1 cellular context compared by ENCODE assay signal in the genomic region with DNA sequence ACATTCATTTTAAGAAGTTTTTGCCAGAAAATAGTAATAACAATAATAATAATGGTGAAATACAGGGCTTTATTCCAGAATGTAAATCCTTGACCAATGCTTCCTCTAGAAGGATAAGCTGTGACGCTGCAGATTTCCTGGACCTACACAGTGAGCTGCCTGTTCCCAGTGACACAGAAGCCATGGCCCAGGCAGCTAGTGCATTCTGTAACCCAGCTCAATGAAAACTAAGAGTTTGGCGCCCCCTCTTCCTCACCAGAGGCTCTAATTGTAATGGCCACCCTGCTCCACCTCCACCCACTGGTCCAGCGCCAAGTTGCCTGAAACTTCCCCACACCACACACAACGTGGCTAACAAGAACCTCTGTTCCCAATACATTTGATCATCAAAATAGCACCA.
TF ChIP-seq lines count a peak whose summit lies in the region.

No MANE protein-coding gene starts in this region.

TF ChIP-seq in GM12878, 131 proteins besides CTCF, POLR2A, EP300 and RAD21:
- TF ChIP-seq, protein P1, sequence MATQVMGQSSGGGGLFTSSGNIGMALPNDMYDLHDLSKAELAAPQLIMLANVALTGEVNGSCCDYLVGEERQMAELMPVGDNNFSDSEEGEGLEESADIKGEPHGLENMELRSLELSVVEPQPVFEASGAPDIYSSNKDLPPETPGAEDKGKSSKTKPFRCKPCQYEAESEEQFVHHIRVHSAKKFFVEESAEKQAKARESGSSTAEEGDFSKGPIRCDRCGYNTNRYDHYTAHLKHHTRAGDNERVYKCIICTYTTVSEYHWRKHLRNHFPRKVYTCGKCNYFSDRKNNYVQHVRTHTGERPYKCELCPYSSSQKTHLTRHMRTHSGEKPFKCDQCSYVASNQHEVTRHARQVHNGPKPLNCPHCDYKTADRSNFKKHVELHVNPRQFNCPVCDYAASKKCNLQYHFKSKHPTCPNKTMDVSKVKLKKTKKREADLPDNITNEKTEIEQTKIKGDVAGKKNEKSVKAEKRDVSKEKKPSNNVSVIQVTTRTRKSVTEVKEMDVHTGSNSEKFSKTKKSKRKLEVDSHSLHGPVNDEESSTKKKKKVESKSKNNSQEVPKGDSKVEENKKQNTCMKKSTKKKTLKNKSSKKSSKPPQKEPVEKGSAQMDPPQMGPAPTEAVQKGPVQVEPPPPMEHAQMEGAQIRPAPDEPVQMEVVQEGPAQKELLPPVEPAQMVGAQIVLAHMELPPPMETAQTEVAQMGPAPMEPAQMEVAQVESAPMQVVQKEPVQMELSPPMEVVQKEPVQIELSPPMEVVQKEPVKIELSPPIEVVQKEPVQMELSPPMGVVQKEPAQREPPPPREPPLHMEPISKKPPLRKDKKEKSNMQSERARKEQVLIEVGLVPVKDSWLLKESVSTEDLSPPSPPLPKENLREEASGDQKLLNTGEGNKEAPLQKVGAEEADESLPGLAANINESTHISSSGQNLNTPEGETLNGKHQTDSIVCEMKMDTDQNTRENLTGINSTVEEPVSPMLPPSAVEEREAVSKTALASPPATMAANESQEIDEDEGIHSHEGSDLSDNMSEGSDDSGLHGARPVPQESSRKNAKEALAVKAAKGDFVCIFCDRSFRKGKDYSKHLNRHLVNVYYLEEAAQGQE (IDR thresholded peaks at IDR 0.05; ENCODE audit: low read depth, low read length), result peak; percentile 44; the same call in 1 of the 2 replicates
- TF ChIP-seq TARDBP (IDR thresholded peaks at IDR 0.05; ENCODE audit: borderline replicate concordance), result no peak
- no peak for TF ChIP-seq SMAD1 (IDR thresholded peaks at IDR 0.05; ENCODE audit: low read depth, partially characterized antibody)
- no peak for TF ChIP-seq ESRRA (IDR thresholded peaks at IDR 0.05; ENCODE audit: low read length)
- no peak for TF ChIP-seq CHD4 (IDR thresholded peaks at IDR 0.05)
- TF ChIP-seq RBBP5 (conservative IDR thresholded peaks at IDR 0.05), result no peak
- TF ChIP-seq, protein P2, sequence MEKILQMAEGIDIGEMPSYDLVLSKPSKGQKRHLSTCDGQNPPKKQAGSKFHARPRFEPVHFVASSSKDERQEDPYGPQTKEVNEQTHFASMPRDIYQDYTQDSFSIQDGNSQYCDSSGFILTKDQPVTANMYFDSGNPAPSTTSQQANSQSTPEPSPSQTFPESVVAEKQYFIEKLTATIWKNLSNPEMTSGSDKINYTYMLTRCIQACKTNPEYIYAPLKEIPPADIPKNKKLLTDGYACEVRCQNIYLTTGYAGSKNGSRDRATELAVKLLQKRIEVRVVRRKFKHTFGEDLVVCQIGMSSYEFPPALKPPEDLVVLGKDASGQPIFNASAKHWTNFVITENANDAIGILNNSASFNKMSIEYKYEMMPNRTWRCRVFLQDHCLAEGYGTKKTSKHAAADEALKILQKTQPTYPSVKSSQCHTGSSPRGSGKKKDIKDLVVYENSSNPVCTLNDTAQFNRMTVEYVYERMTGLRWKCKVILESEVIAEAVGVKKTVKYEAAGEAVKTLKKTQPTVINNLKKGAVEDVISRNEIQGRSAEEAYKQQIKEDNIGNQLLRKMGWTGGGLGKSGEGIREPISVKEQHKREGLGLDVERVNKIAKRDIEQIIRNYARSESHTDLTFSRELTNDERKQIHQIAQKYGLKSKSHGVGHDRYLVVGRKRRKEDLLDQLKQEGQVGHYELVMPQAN (conservative IDR thresholded peaks at IDR 0.05), result no peak
- TF ChIP-seq, protein P3, sequence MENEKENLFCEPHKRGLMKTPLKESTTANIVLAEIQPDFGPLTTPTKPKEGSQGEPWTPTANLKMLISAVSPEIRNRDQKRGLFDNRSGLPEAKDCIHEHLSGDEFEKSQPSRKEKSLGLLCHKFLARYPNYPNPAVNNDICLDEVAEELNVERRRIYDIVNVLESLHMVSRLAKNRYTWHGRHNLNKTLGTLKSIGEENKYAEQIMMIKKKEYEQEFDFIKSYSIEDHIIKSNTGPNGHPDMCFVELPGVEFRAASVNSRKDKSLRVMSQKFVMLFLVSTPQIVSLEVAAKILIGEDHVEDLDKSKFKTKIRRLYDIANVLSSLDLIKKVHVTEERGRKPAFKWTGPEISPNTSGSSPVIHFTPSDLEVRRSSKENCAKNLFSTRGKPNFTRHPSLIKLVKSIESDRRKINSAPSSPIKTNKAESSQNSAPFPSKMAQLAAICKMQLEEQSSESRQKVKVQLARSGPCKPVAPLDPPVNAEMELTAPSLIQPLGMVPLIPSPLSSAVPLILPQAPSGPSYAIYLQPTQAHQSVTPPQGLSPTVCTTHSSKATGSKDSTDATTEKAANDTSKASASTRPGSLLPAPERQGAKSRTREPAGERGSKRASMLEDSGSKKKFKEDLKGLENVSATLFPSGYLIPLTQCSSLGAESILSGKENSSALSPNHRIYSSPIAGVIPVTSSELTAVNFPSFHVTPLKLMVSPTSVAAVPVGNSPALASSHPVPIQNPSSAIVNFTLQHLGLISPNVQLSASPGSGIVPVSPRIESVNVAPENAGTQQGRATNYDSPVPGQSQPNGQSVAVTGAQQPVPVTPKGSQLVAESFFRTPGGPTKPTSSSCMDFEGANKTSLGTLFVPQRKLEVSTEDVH (IDR thresholded peaks at IDR 0.05; ENCODE audit: low read depth, partially characterized antibody), result no peak
- no peak for TF ChIP-seq EED (IDR thresholded peaks at IDR 0.05; ENCODE audit: low read depth)
- TF ChIP-seq RFX5 (IDR thresholded peaks at IDR 0.05; ENCODE audit: low read depth, low read length), result no peak
- TF ChIP-seq EZH2 (IDR thresholded peaks at IDR 0.05; ENCODE audit: borderline replicate concordance, control insufficient read depth, low read depth, low read length), result no peak
- no peak for TF ChIP-seq TAF1 (IDR thresholded peaks at IDR 0.05; ENCODE audit: borderline replicate concordance, low read depth, low read length)
- no peak for TF ChIP-seq ZNF384 (IDR thresholded peaks at IDR 0.05; ENCODE audit: borderline replicate concordance, low read depth, low read length)
- no peak for TF ChIP-seq PAX8 (IDR thresholded peaks at IDR 0.05)
- TF ChIP-seq YY1 (IDR thresholded peaks at IDR 0.05; ENCODE audit: low read depth, low read length), result peak; percentile 87
- TF ChIP-seq ZNF217 (IDR thresholded peaks at IDR 0.05), result no peak
- TF ChIP-seq EGR1 (IDR thresholded peaks at IDR 0.05; ENCODE audit: borderline replicate concordance in 1 of 2, low read depth in 2 of 2, low read length in 2 of 2), result no peak
- TF ChIP-seq SREBF1 (IDR thresholded peaks at IDR 0.05; ENCODE audit: low read length), result no peak
- TF ChIP-seq, protein P4, sequence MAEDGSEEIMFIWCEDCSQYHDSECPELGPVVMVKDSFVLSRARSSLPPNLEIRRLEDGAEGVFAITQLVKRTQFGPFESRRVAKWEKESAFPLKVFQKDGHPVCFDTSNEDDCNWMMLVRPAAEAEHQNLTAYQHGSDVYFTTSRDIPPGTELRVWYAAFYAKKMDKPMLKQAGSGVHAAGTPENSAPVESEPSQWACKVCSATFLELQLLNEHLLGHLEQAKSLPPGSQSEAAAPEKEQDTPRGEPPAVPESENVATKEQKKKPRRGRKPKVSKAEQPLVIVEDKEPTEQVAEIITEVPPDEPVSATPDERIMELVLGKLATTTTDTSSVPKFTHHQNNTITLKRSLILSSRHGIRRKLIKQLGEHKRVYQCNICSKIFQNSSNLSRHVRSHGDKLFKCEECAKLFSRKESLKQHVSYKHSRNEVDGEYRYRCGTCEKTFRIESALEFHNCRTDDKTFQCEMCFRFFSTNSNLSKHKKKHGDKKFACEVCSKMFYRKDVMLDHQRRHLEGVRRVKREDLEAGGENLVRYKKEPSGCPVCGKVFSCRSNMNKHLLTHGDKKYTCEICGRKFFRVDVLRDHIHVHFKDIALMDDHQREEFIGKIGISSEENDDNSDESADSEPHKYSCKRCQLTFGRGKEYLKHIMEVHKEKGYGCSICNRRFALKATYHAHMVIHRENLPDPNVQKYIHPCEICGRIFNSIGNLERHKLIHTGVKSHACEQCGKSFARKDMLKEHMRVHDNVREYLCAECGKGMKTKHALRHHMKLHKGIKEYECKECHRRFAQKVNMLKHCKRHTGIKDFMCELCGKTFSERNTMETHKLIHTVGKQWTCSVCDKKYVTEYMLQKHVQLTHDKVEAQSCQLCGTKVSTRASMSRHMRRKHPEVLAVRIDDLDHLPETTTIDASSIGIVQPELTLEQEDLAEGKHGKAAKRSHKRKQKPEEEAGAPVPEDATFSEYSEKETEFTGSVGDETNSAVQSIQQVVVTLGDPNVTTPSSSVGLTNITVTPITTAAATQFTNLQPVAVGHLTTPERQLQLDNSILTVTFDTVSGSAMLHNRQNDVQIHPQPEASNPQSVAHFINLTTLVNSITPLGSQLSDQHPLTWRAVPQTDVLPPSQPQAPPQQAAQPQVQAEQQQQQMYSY (CRISPR knock-in tag; IDR thresholded peaks at IDR 0.05), result no peak
- no peak for TF ChIP-seq HDAC6 (IDR thresholded peaks at IDR 0.05; ENCODE audit: unreplicated experiment)
- peak; percentile 33; the same call in 1 of the 2 replicates for TF ChIP-seq SMC3 (IDR thresholded peaks at IDR 0.05; ENCODE audit: borderline replicate concordance, low read length)
- no peak for TF ChIP-seq KAT2A (conservative IDR thresholded peaks at IDR 0.05; ENCODE audit: control insufficient read depth, low read depth, low read length)
- no peak for TF ChIP-seq MXI1 (IDR thresholded peaks at IDR 0.05; ENCODE audit: low read depth, low read length)
